1 cellular context compared by ENCODE assay signal in genomic region chr2:160137457-160137856, GRCh38.
TF ChIP-seq lines count a peak whose summit lies in the region.

No MANE protein-coding gene starts in this region.

TF ChIP-seq in GM23338, 12 proteins besides CTCF, POLR2A, EP300 and RAD21 (continued from another document):
- TF ChIP-seq, protein P1, sequence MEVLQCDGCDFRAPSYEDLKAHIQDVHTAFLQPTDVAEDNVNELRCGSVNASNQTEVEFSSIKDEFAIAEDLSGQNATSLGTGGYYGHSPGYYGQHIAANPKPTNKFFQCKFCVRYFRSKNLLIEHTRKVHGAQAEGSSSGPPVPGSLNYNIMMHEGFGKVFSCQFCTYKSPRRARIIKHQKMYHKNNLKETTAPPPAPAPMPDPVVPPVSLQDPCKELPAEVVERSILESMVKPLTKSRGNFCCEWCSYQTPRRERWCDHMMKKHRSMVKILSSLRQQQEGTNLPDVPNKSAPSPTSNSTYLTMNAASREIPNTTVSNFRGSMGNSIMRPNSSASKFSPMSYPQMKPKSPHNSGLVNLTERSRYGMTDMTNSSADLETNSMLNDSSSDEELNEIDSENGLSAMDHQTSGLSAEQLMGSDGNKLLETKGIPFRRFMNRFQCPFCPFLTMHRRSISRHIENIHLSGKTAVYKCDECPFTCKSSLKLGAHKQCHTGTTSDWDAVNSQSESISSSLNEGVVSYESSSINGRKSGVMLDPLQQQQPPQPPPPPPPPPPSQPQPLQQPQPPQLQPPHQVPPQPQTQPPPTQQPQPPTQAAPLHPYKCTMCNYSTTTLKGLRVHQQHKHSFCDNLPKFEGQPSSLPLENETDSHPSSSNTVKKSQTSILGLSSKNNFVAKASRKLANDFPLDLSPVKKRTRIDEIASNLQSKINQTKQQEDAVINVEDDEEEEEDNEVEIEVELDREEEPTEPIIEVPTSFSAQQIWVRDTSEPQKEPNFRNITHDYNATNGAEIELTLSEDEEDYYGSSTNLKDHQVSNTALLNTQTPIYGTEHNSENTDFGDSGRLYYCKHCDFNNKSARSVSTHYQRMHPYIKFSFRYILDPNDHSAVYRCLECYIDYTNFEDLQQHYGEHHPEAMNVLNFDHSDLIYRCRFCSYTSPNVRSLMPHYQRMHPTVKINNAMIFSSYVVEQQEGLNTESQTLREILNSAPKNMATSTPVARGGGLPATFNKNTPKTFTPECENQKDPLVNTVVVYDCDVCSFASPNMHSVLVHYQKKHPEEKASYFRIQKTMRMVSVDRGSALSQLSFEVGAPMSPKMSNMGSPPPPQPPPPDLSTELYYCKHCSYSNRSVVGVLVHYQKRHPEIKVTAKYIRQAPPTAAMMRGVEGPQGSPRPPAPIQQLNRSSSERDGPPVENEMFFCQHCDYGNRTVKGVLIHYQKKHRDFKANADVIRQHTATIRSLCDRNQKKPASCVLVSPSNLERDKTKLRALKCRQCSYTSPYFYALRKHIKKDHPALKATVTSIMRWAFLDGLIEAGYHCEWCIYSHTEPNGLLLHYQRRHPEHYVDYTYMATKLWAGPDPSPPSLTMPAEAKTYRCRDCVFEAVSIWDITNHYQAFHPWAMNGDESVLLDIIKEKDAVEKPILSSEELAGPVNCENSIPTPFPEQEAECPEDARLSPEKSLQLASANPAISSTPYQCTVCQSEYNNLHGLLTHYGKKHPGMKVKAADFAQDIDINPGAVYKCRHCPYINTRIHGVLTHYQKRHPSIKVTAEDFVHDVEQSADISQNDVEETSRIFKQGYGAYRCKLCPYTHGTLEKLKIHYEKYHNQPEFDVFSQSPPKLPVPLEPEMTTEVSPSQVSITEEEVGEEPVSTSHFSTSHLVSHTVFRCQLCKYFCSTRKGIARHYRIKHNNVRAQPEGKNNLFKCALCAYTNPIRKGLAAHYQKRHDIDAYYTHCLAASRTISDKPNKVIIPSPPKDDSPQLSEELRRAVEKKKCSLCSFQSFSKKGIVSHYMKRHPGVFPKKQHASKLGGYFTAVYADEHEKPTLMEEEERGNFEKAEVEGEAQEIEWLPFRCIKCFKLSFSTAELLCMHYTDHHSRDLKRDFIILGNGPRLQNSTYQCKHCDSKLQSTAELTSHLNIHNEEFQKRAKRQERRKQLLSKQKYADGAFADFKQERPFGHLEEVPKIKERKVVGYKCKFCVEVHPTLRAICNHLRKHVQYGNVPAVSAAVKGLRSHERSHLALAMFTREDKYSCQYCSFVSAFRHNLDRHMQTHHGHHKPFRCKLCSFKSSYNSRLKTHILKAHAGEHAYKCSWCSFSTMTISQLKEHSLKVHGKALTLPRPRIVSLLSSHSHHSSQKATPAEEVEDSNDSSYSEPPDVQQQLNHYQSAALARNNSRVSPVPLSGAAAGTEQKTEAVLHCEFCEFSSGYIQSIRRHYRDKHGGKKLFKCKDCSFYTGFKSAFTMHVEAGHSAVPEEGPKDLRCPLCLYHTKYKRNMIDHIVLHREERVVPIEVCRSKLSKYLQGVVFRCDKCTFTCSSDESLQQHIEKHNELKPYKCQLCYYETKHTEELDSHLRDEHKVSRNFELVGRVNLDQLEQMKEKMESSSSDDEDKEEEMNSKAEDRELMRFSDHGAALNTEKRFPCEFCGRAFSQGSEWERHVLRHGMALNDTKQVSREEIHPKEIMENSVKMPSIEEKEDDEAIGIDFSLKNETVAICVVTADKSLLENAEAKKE (CRISPR knock-in tag; IDR thresholded peaks at IDR 0.05): no peak
- TF ChIP-seq, protein P2, sequence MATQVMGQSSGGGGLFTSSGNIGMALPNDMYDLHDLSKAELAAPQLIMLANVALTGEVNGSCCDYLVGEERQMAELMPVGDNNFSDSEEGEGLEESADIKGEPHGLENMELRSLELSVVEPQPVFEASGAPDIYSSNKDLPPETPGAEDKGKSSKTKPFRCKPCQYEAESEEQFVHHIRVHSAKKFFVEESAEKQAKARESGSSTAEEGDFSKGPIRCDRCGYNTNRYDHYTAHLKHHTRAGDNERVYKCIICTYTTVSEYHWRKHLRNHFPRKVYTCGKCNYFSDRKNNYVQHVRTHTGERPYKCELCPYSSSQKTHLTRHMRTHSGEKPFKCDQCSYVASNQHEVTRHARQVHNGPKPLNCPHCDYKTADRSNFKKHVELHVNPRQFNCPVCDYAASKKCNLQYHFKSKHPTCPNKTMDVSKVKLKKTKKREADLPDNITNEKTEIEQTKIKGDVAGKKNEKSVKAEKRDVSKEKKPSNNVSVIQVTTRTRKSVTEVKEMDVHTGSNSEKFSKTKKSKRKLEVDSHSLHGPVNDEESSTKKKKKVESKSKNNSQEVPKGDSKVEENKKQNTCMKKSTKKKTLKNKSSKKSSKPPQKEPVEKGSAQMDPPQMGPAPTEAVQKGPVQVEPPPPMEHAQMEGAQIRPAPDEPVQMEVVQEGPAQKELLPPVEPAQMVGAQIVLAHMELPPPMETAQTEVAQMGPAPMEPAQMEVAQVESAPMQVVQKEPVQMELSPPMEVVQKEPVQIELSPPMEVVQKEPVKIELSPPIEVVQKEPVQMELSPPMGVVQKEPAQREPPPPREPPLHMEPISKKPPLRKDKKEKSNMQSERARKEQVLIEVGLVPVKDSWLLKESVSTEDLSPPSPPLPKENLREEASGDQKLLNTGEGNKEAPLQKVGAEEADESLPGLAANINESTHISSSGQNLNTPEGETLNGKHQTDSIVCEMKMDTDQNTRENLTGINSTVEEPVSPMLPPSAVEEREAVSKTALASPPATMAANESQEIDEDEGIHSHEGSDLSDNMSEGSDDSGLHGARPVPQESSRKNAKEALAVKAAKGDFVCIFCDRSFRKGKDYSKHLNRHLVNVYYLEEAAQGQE (IDR thresholded peaks at IDR 0.05; ENCODE audit: unreplicated experiment): no peak
- TF ChIP-seq EZH2phosphoT487 (IDR thresholded peaks at IDR 0.05; ENCODE audit: unreplicated experiment): no peak
- no peak for TF ChIP-seq STAT1 (IDR thresholded peaks at IDR 0.05; ENCODE audit: unreplicated experiment)
- TF ChIP-seq ZNF114 (CRISPR knock-in tag; IDR thresholded peaks at IDR 0.05): no peak
- TF ChIP-seq JUNB (IDR thresholded peaks at IDR 0.05; ENCODE audit: unreplicated experiment): no peak
